Comparison of ENCODE assay signal across 8 cellular contexts in genomic region chr3:43998841-43999805, GRCh38.
DNase-seq lines count a peak whose midpoint lies in the region; ATAC-seq, FAIRE-seq and TF ChIP-seq lines count a peak whose summit lies in the region.

No MANE protein-coding gene starts in this region.

- intact Hi-C loops in Right ventricle myocardium inferior (cut with DNase I) = no loop called here
- intact Hi-C loops in cardiac septum (cut with DNase I) = no loop called here

- H3K27ac ChIP-seq in small intestine (ENCODE audit: low read depth in 1 of 2, low read length in 1 of 2) = no peak overlapping the region

- H3K27ac Mint-ChIP-seq in nephron progenitor cell = no peak overlapping the region

- DNase-seq in Right ventricle myocardium inferior (ENCODE audit: missing footprints) (no peak), cardiac septum (ENCODE audit: low spot score) (no peak), SW 1271 (lab: John Stamatoyannopoulos, UW) (peak; percentile 51 to 60), fibroblast of peridontal ligament (ENCODE audit: extremely low read depth) (peak; percentile 57), nephron progenitor cell (peak; percentile 84), small intestine (no peak)

- ATAC-seq in Right ventricle myocardium inferior (peak; percentile 30), HG03460 (IDR thresholded peaks at IDR 0.05; ENCODE audit: unreplicated experiment) (peak; percentile 47), HG02623 (IDR thresholded peaks at IDR 0.05; ENCODE audit: unreplicated experiment) (no peak)

- H3K36me3 Mint-ChIP-seq in nephron progenitor cell (ENCODE audit: low read depth) = no peaks in the 10 kb centered on the region

- no peaks in the 10 kb centered on the region for H3K9me3 ChIP-seq in small intestine (ENCODE audit: control insufficient read depth, low read depth)

- peaks cover 0 to 12% of the 10 kb centered on the region in 2 donors for H3K4me1 ChIP-seq in small intestine (ENCODE audit: control insufficient read depth in 2 of 2, insufficient read depth in 1 of 2, low read depth in 1 of 2, low read length in 1 of 2)

- H3K27me3 ChIP-seq in small intestine (ENCODE audit: control insufficient read depth in 2 of 2, insufficient read depth in 2 of 2, low read length in 2 of 2) = peaks cover 25 to 53% of the 10 kb centered on the region in 2 donors

- H3K4me3 ChIP-seq in small intestine (ENCODE audit: low read depth in 1 of 2, low read length in 2 of 2) = peak overlapping the region in 1 of 2 donors; percentile 35

- peaks cover 71% of the 10 kb centered on the region for H3K27me3 Mint-ChIP-seq in nephron progenitor cell (ENCODE audit: low read depth, poor library complexity)

- FAIRE-seq in small intestine (lab: Jason Lieb, UNC) = no peak

- peaks cover 43% of the 10 kb centered on the region for H3K4me1 Mint-ChIP-seq in nephron progenitor cell

- no peaks in the 10 kb centered on the region for H3K36me3 ChIP-seq in small intestine (ENCODE audit: control insufficient read depth in 2 of 2, insufficient read depth in 2 of 2, low read length in 2 of 2)

- TF ChIP-seq CTCF in nephron progenitor cell (IDR thresholded peaks at IDR 0.05) = no peak

- peaks cover 4% of the 10 kb centered on the region for H3K9me3 Mint-ChIP-seq in nephron progenitor cell

- H3K4me3 Mint-ChIP-seq in nephron progenitor cell = peak overlapping the region; percentile 81

- WGBS in small intestine, 3 donors = 2 to 5% (median 3%) methylated on average over 62 to 93 of the region's 93 CpGs

Comparison
In these comparisons a context has a peak if more than half of its experiments do, and no peak if none do; other contexts are left out.
1. DNase-seq: peak in SW 1271 (2 of 2), fibroblast of peridontal ligament (single experiment) and nephron progenitor cell (single experiment); none in Right ventricle myocardium inferior (single experiment), cardiac septum (single experiment) and small intestine (single experiment).